In genomic region chr2:76667764-76668163, GRCh38 we compare ENCODE assay signal across 1 cellular context.
TF ChIP-seq lines count a peak whose summit lies in the region.

No MANE protein-coding gene starts in this region.

TF ChIP-seq in SK-N-SH treated with all-trans-retinoic acid at 6 μM for 48 hours, 23 proteins besides CTCF, POLR2A, EP300 and RAD21 (continued from another document):
- TF ChIP-seq TCF4 (CRISPR knock-in tag; IDR thresholded peaks at IDR 0.05; ENCODE audit: borderline replicate concordance) (peak; percentile 90), ZNF565 (CRISPR knock-in tag; conservative IDR thresholded peaks at IDR 0.05; ENCODE audit: low read depth) (no peak), TSHZ2 (CRISPR knock-in tag; IDR thresholded peaks at IDR 0.05) (peak; percentile 95), ZNF70 (CRISPR knock-in tag; IDR thresholded peaks at IDR 0.05) (peak; percentile 27; the same call in 1 of the 2 replicates), TOX (CRISPR knock-in tag; IDR thresholded peaks at IDR 0.05; ENCODE audit: borderline replicate concordance) (no peak)
